36 cellular contexts compared by ENCODE assay signal in genomic region chr5:7043797-7044196, GRCh38.
"Had no signal": no experiment of that assay in that cellular context is flagged by ENCODE, and none has a peak within 500 bp of the region (broad histone marks: within the 10 kb centered on the region; RNA-seq: fewer than 3 reads in every experiment).

No MANE protein-coding gene starts in this region.

- H3K36me3 ChIP-seq: MG63 had no signal

- DNase-seq: Karpas-422, Kasumi-1, MG63, MM.1S, MV-4-11, NCI-H1048, NCI-H1092, NCI-H1092 treated with DMSO at 0.1 percent for 48 hours, NCI-H1105, NCI-H1105 treated with DMSO at 0.1 percent for 48 hours, NCI-H1417, NCI-H1417 treated with DMSO at 0.1 percent for 48 hours, NCI-H1436, NCI-H1436 treated with DMSO at 0.1 percent for 48 hours, NCI-H146, NCI-H1694, NCI-H1694 treated with DMSO at 0.1 percent for 48 hours, NCI-H187, NCI-H187 treated with DMSO at 0.1 percent for 48 hours, NCI-H1930, NCI-H2029, NCI-H2029 treated with DMSO at 0.1 percent for 48 hours, NCI-H2081, NCI-H2081 treated with DMSO at 0.1 percent for 48 hours, NCI-H2107, NCI-H2171, NCI-H2171 treated with DMSO at 0.1 percent for 48 hours, NCI-H2227 treated with DMSO at 0.1 percent for 48 hours, NCI-H226, NCI-H345, NCI-H446, NCI-H446 treated with DMSO at 0.1 percent for 48 hours, NCI-H510A, NCI-H510A treated with DMSO at 0.1 percent for 48 hours, NCI-H524, NCI-H524 treated with DMSO at 0.1 percent for 48 hours had no signal

- H3K9me3 ChIP-seq: MG63 had no signal

- H3K4me3 ChIP-seq: MG63 had no signal
